Comparison of ENCODE assay signal across 14 cellular contexts in genomic region chr3:78888650-78889049, GRCh38.
"Had no signal": no experiment of that assay in that cellular context is flagged by ENCODE, and none has a peak within 500 bp of the region (broad histone marks: within the 10 kb centered on the region; RNA-seq: fewer than 3 reads in every experiment).

No MANE protein-coding gene starts in this region.

- H3K4me1 Mint-ChIP-seq: activated B cell treated with CpG ODN at 0.5 μM for 24 hours; activated CD4-positive, alpha-beta memory T cell treated with anti-CD3 and anti-CD28 coated beads, Interleukin-2, amount 10 ng/mL, durations not matched to agents 7 days and 5 days; natural killer cell; stimulated activated naive B cell treated with anti-CD40 and anti-IgM and Interleukin-4, amounts not matched to agents 10 μg/mL and 1 μg/mL and 100 μg/mL, for 72 hours had no signal

- H3K27ac Mint-ChIP-seq: activated B cell treated with CpG ODN at 0.5 μM for 24 hours; activated CD4-positive, alpha-beta memory T cell treated with anti-CD3 and anti-CD28 coated beads, Interleukin-2, amount 10 ng/mL, durations not matched to agents 7 days and 5 days; activated CD8-positive, alpha-beta memory T cell treated with anti-CD3 and anti-CD28 coated beads, Interleukin-2, amount 10 ng/mL, durations not matched to agents 7 days and 5 days; activated naive CD8-positive, alpha-beta T cell; effector memory CD8-positive, alpha-beta T cell; natural killer cell; stimulated activated naive B cell treated with anti-CD40 and anti-IgM and Interleukin-4, amounts not matched to agents 10 μg/mL and 1 μg/mL and 100 μg/mL, for 72 hours had no signal

- H3K27me3 Mint-ChIP-seq: activated B cell treated with CpG ODN at 0.5 μM for 24 hours; activated CD4-positive, alpha-beta memory T cell treated with anti-CD3 and anti-CD28 coated beads, Interleukin-2, amount 10 ng/mL, durations not matched to agents 7 days and 5 days; activated CD8-positive, alpha-beta memory T cell treated with anti-CD3 and anti-CD28 coated beads, Interleukin-2, amount 10 ng/mL, durations not matched to agents 7 days and 5 days; activated naive CD8-positive, alpha-beta T cell; effector memory CD8-positive, alpha-beta T cell; stimulated activated naive B cell treated with anti-CD40 and anti-IgM and Interleukin-4, amounts not matched to agents 10 μg/mL and 1 μg/mL and 100 μg/mL, for 72 hours had no signal

- H3K4me3 Mint-ChIP-seq: activated B cell treated with CpG ODN at 0.5 μM for 24 hours; activated CD4-positive, alpha-beta memory T cell treated with anti-CD3 and anti-CD28 coated beads, Interleukin-2, amount 10 ng/mL, durations not matched to agents 7 days and 5 days; activated CD8-positive, alpha-beta memory T cell treated with anti-CD3 and anti-CD28 coated beads, Interleukin-2, amount 10 ng/mL, durations not matched to agents 7 days and 5 days; activated naive CD8-positive, alpha-beta T cell; effector memory CD8-positive, alpha-beta T cell; natural killer cell; stimulated activated naive B cell treated with anti-CD40 and anti-IgM and Interleukin-4, amounts not matched to agents 10 μg/mL and 1 μg/mL and 100 μg/mL, for 72 hours had no signal

- H3K4me3 ChIP-seq: gastrocnemius medialis, spleen, upper lobe of right lung had no signal

- H3K36me3 Mint-ChIP-seq: activated CD8-positive, alpha-beta memory T cell treated with anti-CD3 and anti-CD28 coated beads, Interleukin-2, amount 10 ng/mL, durations not matched to agents 7 days and 5 days; activated naive CD8-positive, alpha-beta T cell; natural killer cell; stimulated activated naive B cell treated with anti-CD40 and anti-IgM and Interleukin-4, amounts not matched to agents 10 μg/mL and 1 μg/mL and 100 μg/mL, for 72 hours had no signal

- DNase-seq: activated B cell treated with CpG ODN at 0.5 μM for 24 hours; activated CD4-positive, alpha-beta memory T cell treated with anti-CD3 and anti-CD28 coated beads, Interleukin-2, amount 10 ng/mL, durations not matched to agents 7 days and 5 days; activated CD4-positive, alpha-beta T cell treated with anti-CD3 and anti-CD28 coated beads for 48 hours; activated CD8-positive, alpha-beta memory T cell treated with anti-CD3 and anti-CD28 coated beads, Interleukin-2, amount 10 ng/mL, durations not matched to agents 7 days and 5 days; effector memory CD8-positive, alpha-beta T cell; gastrocnemius medialis; left cardiac atrium; natural killer cell; occipital lobe; posterior cingulate gyrus; spleen; stimulated activated naive B cell treated with anti-CD40 and anti-IgM and Interleukin-4, amounts not matched to agents 10 μg/mL and 1 μg/mL and 100 μg/mL, for 72 hours; upper lobe of right lung had no signal

- ATAC-seq: activated CD8-positive, alpha-beta memory T cell treated with anti-CD3 and anti-CD28 coated beads, Interleukin-2, amount 10 ng/mL, durations not matched to agents 7 days and 5 days; effector memory CD8-positive, alpha-beta T cell; left cardiac atrium; natural killer cell; stimulated activated naive B cell treated with anti-CD40 and anti-IgM and Interleukin-4, amounts not matched to agents 10 μg/mL and 1 μg/mL and 100 μg/mL, for 72 hours; upper lobe of right lung had no signal

- H3K27ac ChIP-seq: gastrocnemius medialis, spleen, upper lobe of right lung had no signal
